9 cellular contexts compared by ENCODE assay signal in genomic region chr19:29678484-29679106, GRCh38. TPM values are rescaled to one million over a fixed set of nuclear protein-coding genes. Genes with fewer than 3 reads are reported as not detected.
A peak's percentile ranks its signal among the peaks of the same experiment; 100 is the strongest.
DNase-seq lines count a peak whose midpoint lies in the region; ATAC-seq and TF ChIP-seq lines count a peak whose summit lies in the region.
"Had no signal": no experiment of that assay in that cellular context is flagged by ENCODE, and none has a peak within 500 bp of the region (broad histone marks: within the 10 kb centered on the region; RNA-seq: fewer than 3 reads in every experiment).

No MANE protein-coding gene starts in this region.

- intact Hi-C loops in stomach (cut with DNase I; ENCODE audit: low total_unique reads), result no loop called here

- in situ Hi-C loops in GM23248 (cut with MboI), result no loop called here

- no peak for ATAC-seq in GM18502 (IDR thresholded peaks at IDR 0.05; ENCODE audit: poor library complexity, unreplicated experiment)

- H3K9me3 ChIP-seq in GM23248 (ENCODE audit: low read depth), result no peaks in the 10 kb centered on the region
- H3K9me3 ChIP-seq in stomach, result no peaks in the 10 kb centered on the region

- WGBS in GM23248 (ENCODE audit: low coverage in 1 of 2, low lambda C conversion rate in 2 of 2, missing lambda C conversion rate in 2 of 2), 2 experiments, result 42 to 44% methylated on average over 20 of the region's 20 CpGs
- WGBS in stomach, 5 donors, result 66 to 82% (median 81%) methylated on average over 10 to 20 of the region's 20 CpGs

- peak; percentile 20 for DNase-seq in GM23248
- peak; percentile 31 for DNase-seq in left kidney (ENCODE audit: low read depth, low spot score)
- DNase-seq in stomach, result no peak
- no peak for DNase-seq in CD1c-positive myeloid dendritic cell (ENCODE audit: extremely low spot score)
- DNase-seq in NCI-H2227 (lab: John Stamatoyannopoulos, UW; ENCODE audit: unreplicated experiment), result no peak
- no peak for DNase-seq in HuH-7 (ENCODE audit: low spot score)

- TF ChIP-seq CTCF in stomach (IDR thresholded peaks at IDR 0.05), result no peak

- H3K4me1 ChIP-seq in GM23248 (ENCODE audit: insufficient read depth) (0 out of 2 replicates have a peak, but pooled peaks cover 3% of the 10 kb centered on the region), stomach (peaks cover 59 to 80% (median 73%) of the 10 kb centered on the region in 4 donors)

- H3K4me2 ChIP-seq in GM23248 (ENCODE audit: unreplicated experiment), result no peak overlapping the region

- H3K36me3 ChIP-seq in GM23248 (ENCODE audit: low read depth), result no peaks in the 10 kb centered on the region; the same call in 1 of the 2 replicates
- peaks cover 30 to 49% (median 37%) of the 10 kb centered on the region in 4 donors for H3K36me3 ChIP-seq in stomach

- H3K27me3 ChIP-seq in GM23248 (replicated peaks; ENCODE audit: insufficient read depth), result no peaks in the 10 kb centered on the region
- no peaks in the 10 kb centered on the region for H3K27me3 ChIP-seq in stomach

- no peak for TF ChIP-seq POLR2A in stomach (IDR thresholded peaks at IDR 0.05)

- H4K20me1 ChIP-seq in GM23248 (ENCODE audit: insufficient read depth), result no peaks in the 10 kb centered on the region

- peak; percentile 75 for TF ChIP-seq EP300 in stomach (IDR thresholded peaks at IDR 0.05)

- H2AFZ ChIP-seq in GM23248, result no peak overlapping the region

- no peak overlapping the region for H3K9ac ChIP-seq in GM23248

- H3K79me2 ChIP-seq in GM23248 (ENCODE audit: insufficient read depth), result peaks cover 3% of the 10 kb centered on the region; the same call in 1 of the 2 replicates

- H3K4me3 ChIP-seq in GM23248 (no peak overlapping the region), stomach (no peak overlapping the region)
- H3K4me3 ChIP-seq: coronary artery had no signal

- no peaks in the 10 kb centered on the region for H3F3A ChIP-seq in GM23248 (ENCODE audit: insufficient read depth)

- H3K27ac ChIP-seq in GM23248 (no peak overlapping the region), cingulate gyrus (ENCODE audit: low read depth, low read length) (peak overlapping the region; percentile 81), stomach (peak overlapping the region in 3 of 5 donors; percentile 33 to 75 (median 46))

- no peaks in the 10 kb centered on the region for H3K9me2 ChIP-seq in GM23248 (ENCODE audit: insufficient read depth)

RNA-seq across cellular contexts. Expression of gene PLEKHF1, which starts 13.3 kb away (rescaled TPM):
- 18.0 and 23.4 TPM in 2 replicates for total RNA-seq in GM23248 (2014; rRNA removed; shearing (Covaris generic))
- polyA plus RNA-seq in GM23248 (2016; fragmentation: Nextera tagmentation; extraction: Ambion mirVana) (9.0 and 9.3 TPM in 2 replicates), stomach (1 to 10 TPM; 5.2 to 8.4 (median 6.7) TPM)
- 10 to 100 TPM in 1 of 5 donors, 1 to 10 TPM in 4; 1.8 to 13.6 (median 6.1) TPM for total RNA-seq in stomach

RNA-seq across cellular contexts. Expression of gene C19orf12, which starts 36.5 kb away (rescaled TPM):
- total RNA-seq in GM23248 (2014; rRNA removed; shearing (Covaris generic)), result 45.7 and 46.8 TPM in 2 replicates
- polyA plus RNA-seq in GM23248 (2016; fragmentation: Nextera tagmentation; extraction: Ambion mirVana), result 33.4 and 34.2 TPM in 2 replicates
- total RNA-seq in stomach, result 10 to 100 TPM in 4 of 5 donors, 1 to 10 TPM in 1; 4.6 to 67.2 (median 33.0) TPM
- 10 to 100 TPM in 2 of 3 donors, 1 to 10 TPM in 1; 9.9 to 15.3 (median 13.7) TPM for polyA plus RNA-seq in stomach

Comparison
In these comparisons a context has a peak if more than half of its experiments do, and no peak if none do; other contexts are left out.
1. DNase-seq: peak in GM23248 (single experiment) and left kidney (single experiment); none in stomach (single experiment), CD1c-positive myeloid dendritic cell (single experiment), NCI-H2227 (single experiment) and HuH-7 (single experiment).